Comparison of ENCODE assay signal across 17 cellular contexts in the genomic region with DNA sequence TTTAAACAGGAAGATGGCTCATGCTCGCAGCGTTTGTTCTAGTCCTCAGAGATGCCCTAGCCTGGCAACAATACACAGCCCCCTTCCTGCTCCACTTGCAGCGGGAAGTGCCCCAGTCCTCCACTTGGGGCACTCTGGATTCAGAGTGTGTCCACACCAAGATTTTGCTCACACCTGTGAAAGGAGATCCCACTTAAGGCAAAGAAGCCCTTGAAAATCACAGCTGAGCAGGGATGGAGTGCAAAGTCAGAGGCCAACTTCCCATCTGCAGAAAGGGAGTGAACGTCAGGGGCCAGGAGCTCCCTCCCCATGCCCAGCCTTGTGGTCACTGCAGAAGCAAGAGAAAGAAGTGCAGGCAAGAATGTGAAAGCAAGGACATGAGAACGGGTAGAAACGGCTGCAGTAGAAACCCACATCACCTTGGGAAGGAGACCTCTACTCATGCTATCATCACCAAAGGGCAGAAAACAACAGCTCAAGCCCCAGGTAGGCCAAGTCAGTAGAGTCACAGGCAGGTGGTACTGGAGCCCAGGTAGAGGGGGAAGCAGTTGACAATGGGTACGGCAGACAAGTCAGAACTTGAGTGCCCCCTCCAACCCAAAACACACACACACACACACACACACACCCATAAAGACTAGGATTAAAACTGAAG.
"Had no signal": no experiment of that assay in that cellular context is flagged by ENCODE, and none has a peak within 500 bp of the region (broad histone marks: within the 10 kb centered on the region; RNA-seq: fewer than 3 reads in every experiment).

No MANE protein-coding gene starts in this region.

- H3K4me1 ChIP-seq: left ventricle myocardium inferior, right atrium auricular region, tibial nerve had no signal

- H3K27ac ChIP-seq: dorsolateral prefrontal cortex, left ventricle myocardium inferior, right atrium auricular region, tibial nerve had no signal

- H3K36me3 ChIP-seq: left ventricle myocardium inferior, right atrium auricular region, tibial nerve had no signal

- DNase-seq: activated CD4-positive, alpha-beta T cell treated with anti-CD3 and anti-CD28 coated beads for 1 hour; activated CD4-positive, alpha-beta T cell treated with anti-CD3 and anti-CD28 coated beads, Interleukin-2, amount 50 U/mL, for 4 hours; activated naive CD4-positive, alpha-beta T cell treated with anti-CD3 and anti-CD28 coated beads, Interleukin-2, amount 50 U/mL, for 16 hours; activated T-cell treated with anti-CD3 and anti-CD28 coated beads, Interleukin-2, amount 50 U/mL, for 1 hour; dorsolateral prefrontal cortex; kidney; left ventricle myocardium inferior; natural killer cell; posterior cingulate gyrus; stimulated activated CD4-positive, alpha-beta T cell treated with anti-CD3 and anti-CD28 coated beads, Interleukin-4, amount 100 ng/mL, for 4 hours; stimulated activated CD8-positive, alpha-beta memory T cell treated with anti-CD3 and anti-CD28 coated beads, Interleukin-4, amount 100 ng/mL, for 48 hours; stimulated activated naive CD4-positive, alpha-beta T cell treated with Interleukin-2 at 50 U/mL for 16 hours; substantia nigra; T-helper 9 cell had no signal

- ATAC-seq: natural killer cell had no signal

- H3K27me3 ChIP-seq: right atrium auricular region, tibial nerve had no signal

- H3K4me3 ChIP-seq: dorsolateral prefrontal cortex, left ventricle myocardium inferior, right atrium auricular region, tibial nerve had no signal

- FAIRE-seq: endometrium, kidney had no signal

- H3K9me3 ChIP-seq: left ventricle myocardium inferior had no signal
